ENCODE assay signal across 13 cellular contexts in genomic region chr7:30598121-30598876, GRCh38. TPM values are rescaled to one million over a fixed set of nuclear protein-coding genes. Genes with fewer than 3 reads are reported as not detected.
A peak's percentile ranks its signal among the peaks of the same experiment; 100 is the strongest.
DNase-seq lines count a peak whose midpoint lies in the region; ATAC-seq, FAIRE-seq and TF ChIP-seq lines count a peak whose summit lies in the region.
"Had no signal": no experiment of that assay in that cellular context is flagged by ENCODE, and none has a peak within 500 bp of the region (broad histone marks: within the 10 kb centered on the region; RNA-seq: fewer than 3 reads in every experiment).

No MANE protein-coding gene starts in this region.

- peaks cover 7% of the 10 kb centered on the region for H3F3A ChIP-seq in smooth muscle cell (ENCODE audit: low read depth)

- H2BK15ac ChIP-seq in H1 (ENCODE audit: low read length): no peak overlapping the region

- H3K27ac ChIP-seq in Panc1 (ENCODE audit: low read length): peak overlapping the region; percentile 52; the same call in 1 of the 2 replicates
- H3K27ac ChIP-seq in H1 (ENCODE audit: low read depth, low read length): no peak overlapping the region
- H3K27ac ChIP-seq in smooth muscle cell (ENCODE audit: low read depth): peak overlapping the region; percentile 98
- H3K27ac ChIP-seq: C4-2B, testis had no signal

- no peak for TF ChIP-seq RAD21 in H1 (IDR thresholded peaks at IDR 0.05 in 1 of 2, conservative IDR thresholded peaks at IDR 0.05 in 1 of 2; ENCODE audit: low read depth in 2 of 2, low read length in 2 of 2)

- in situ Hi-C loops in Panc1 (cut with HindIII; ENCODE audit: low pct_unique_long_range_greater_than_20kb, low sequenced_read_pairs): no loop called here

- H3K56ac ChIP-seq in H1 (replicated peaks; ENCODE audit: insufficient read length, low read depth, low read length): no peak overlapping the region

- H3K79me2 ChIP-seq in H1 (ENCODE audit: control insufficient read depth in 1 of 2, insufficient read depth in 2 of 2, low read length in 2 of 2) (peaks cover 21 to 61% of the 10 kb centered on the region in 2 experiments), smooth muscle cell (ENCODE audit: low read depth) (peaks cover 98% of the 10 kb centered on the region)

- peaks cover 8% of the 10 kb centered on the region for H3K79me1 ChIP-seq in H1 (ENCODE audit: low read depth, low read length)

- H3K9me3 Mint-ChIP-seq in activated naive CD4-positive, alpha-beta T cell treated with anti-CD3 and anti-CD28 coated beads, Interleukin-2, amount 50 U/mL, for 24 hours: no peaks in the 10 kb centered on the region

- TF ChIP-seq EP300 in H1 (IDR thresholded peaks at IDR 0.05; ENCODE audit: borderline replicate concordance in 1 of 2, low read depth in 2 of 2, low read length in 2 of 2): no peak

- DNase-seq in activated naive CD4-positive, alpha-beta T cell treated with Interleukin-2 at 50 U/mL for 16 hours: no peak
- DNase-seq in Panc1 (ENCODE audit: low read depth, low spot score): no peak
- no peak for DNase-seq in H1 (ENCODE audit: low read depth in 1 of 2, low spot score in 2 of 2)
- no peak for DNase-seq in smooth muscle cell (lab: John Stamatoyannopoulos, UW; ENCODE audit: unreplicated experiment)
- no peak for DNase-seq in islet precursor cell
- no peak for DNase-seq in hypothalamus (lab: John Stamatoyannopoulos, UW)
- DNase-seq: activated gamma-delta T cell, H7, KBM-7, testis had no signal

- H4K8ac ChIP-seq in H1 (ENCODE audit: extremely low read depth, insufficient read depth, low read length): peak overlapping the region; percentile 20; the same call in 1 of the 2 replicates

- H4K20me1 ChIP-seq in H1 (replicated peaks in 1 of 2; ENCODE audit: control insufficient read depth in 1 of 2, insufficient read depth in 2 of 2, low read length in 2 of 2) (peaks cover 0 to 7% of the 10 kb centered on the region in 2 experiments), smooth muscle cell (ENCODE audit: low read depth) (peaks cover 65% of the 10 kb centered on the region)

- H3K9ac ChIP-seq in H1 (replicated peaks in 1 of 4; ENCODE audit: extremely low read depth in 1 of 4, low read depth in 3 of 4, low read length in 3 of 4): no peak overlapping the region
- peak overlapping the region; percentile 20 for H3K9ac ChIP-seq in smooth muscle cell (ENCODE audit: low read depth)

- peaks cover 8% of the 10 kb centered on the region; the same call in 1 of the 2 replicates for H3K23me2 ChIP-seq in H1 (ENCODE audit: low read depth, low read length)

- TF ChIP-seq POLR2A in H1 (IDR thresholded peaks at IDR 0.05; ENCODE audit: control extremely low read depth in 1 of 2, low read depth in 2 of 2, low read length in 2 of 2): no peak

- H3K14ac ChIP-seq in H1 (ENCODE audit: insufficient read length): no peak overlapping the region

- H3K27me3 ChIP-seq in Panc1 (ENCODE audit: control insufficient read depth, insufficient read depth, low read length) (no peaks in the 10 kb centered on the region), H1 (replicated peaks in 1 of 4; ENCODE audit: control insufficient read depth in 3 of 4, extremely low read depth in 1 of 4, insufficient read depth in 3 of 4, low read length in 3 of 4) (no peaks in the 10 kb centered on the region), smooth muscle cell (ENCODE audit: low read depth) (no peaks in the 10 kb centered on the region)
- H3K27me3 ChIP-seq: testis had no signal

- FAIRE-seq in H1 (lab: Jason Lieb, UNC): no peak

- H2BK20ac ChIP-seq in H1 (ENCODE audit: low read length): no peak overlapping the region

- no peak overlapping the region for H2BK120ac ChIP-seq in H1 (replicated peaks; ENCODE audit: low read depth, low read length)

- peaks cover 39% of the 10 kb centered on the region for H3K36me3 Mint-ChIP-seq in activated naive CD4-positive, alpha-beta T cell treated with anti-CD3 and anti-CD28 coated beads, Interleukin-2, amount 50 U/mL, for 24 hours

- peak overlapping the region; percentile 11 for H3K27ac Mint-ChIP-seq in activated naive CD4-positive, alpha-beta T cell treated with anti-CD3 and anti-CD28 coated beads, Interleukin-2, amount 50 U/mL, for 24 hours

- peaks cover 50% of the 10 kb centered on the region for H3K4me1 Mint-ChIP-seq in activated naive CD4-positive, alpha-beta T cell treated with anti-CD3 and anti-CD28 coated beads, Interleukin-2, amount 50 U/mL, for 24 hours

- H2AFZ ChIP-seq in H1 (ENCODE audit: low read length) (no peak overlapping the region), smooth muscle cell (ENCODE audit: low read depth) (no peak overlapping the region)

- 91% methylated on average over 10 of the region's 13 CpGs; no CpG with 5 or more reads in 1 of the 2 experiments for WGBS in H1 (ENCODE audit: extremely low coverage in 1 of 2, insufficient coverage in 1 of 2, insufficient read length in 1 of 2, insufficient replicate concordance in 2 of 2, low coverage in 1 of 2, low lambda C conversion rate in 2 of 2, missing lambda C conversion rate in 1 of 2), 2 experiments
- WGBS in smooth muscle cell (ENCODE audit: low lambda C conversion rate): 78% methylated on average over 13 of the region's 13 CpGs

- H4K91ac ChIP-seq in H1 (replicated peaks; ENCODE audit: insufficient read length, low read length): no peak overlapping the region

- peaks cover 14% of the 10 kb centered on the region for H3K4me1 ChIP-seq in Panc1 (ENCODE audit: control insufficient read depth, insufficient read depth, low read length)
- no peaks in the 10 kb centered on the region; a peak in 1 of 7 replicates for H3K4me1 ChIP-seq in H1 (replicated peaks in 1 of 4; ENCODE audit: control insufficient read depth in 3 of 4, insufficient read depth in 4 of 4, low read length in 3 of 4)
- H3K4me1 ChIP-seq in smooth muscle cell (ENCODE audit: low read depth): peaks cover 22% of the 10 kb centered on the region

- ATAC-seq in Panc1 (no peak), HG02970 (IDR thresholded peaks at IDR 0.05; ENCODE audit: low FRiP score, unreplicated experiment) (no peak)

- no peak for TF ChIP-seq CTCF in Panc1 (IDR thresholded peaks at IDR 0.05)
- TF ChIP-seq CTCF in H1 (IDR thresholded peaks at IDR 0.05; ENCODE audit: control extremely low read depth in 1 of 3, insufficient read depth in 1 of 3, low read depth in 1 of 3, low read length in 3 of 3): no peak
- TF ChIP-seq CTCF in smooth muscle cell (IDR thresholded peaks at IDR 0.05; ENCODE audit: borderline replicate concordance, insufficient read depth, poor library complexity, severe bottlenecking): no peak

- H2BK12ac ChIP-seq in H1 (ENCODE audit: low read depth, low read length): no peak overlapping the region

- H2BK5ac ChIP-seq in H1 (ENCODE audit: low read depth, low read length): no peak overlapping the region

- CTCF ChIA-PET in Panc1 (lab: Charles Lee): no interaction called here
- CTCF ChIA-PET in H1 (lab: Charles Lee; ENCODE audit: partially characterized antibody): no interaction called here

- H3K27me3 Mint-ChIP-seq in activated naive CD4-positive, alpha-beta T cell treated with anti-CD3 and anti-CD28 coated beads, Interleukin-2, amount 50 U/mL, for 24 hours: no peaks in the 10 kb centered on the region

- intact Hi-C loops in Panc1 (cut with micrococcal nuclease; ENCODE audit: unreplicated experiment): no loop called here

- no peak overlapping the region for H2AK5ac ChIP-seq in H1 (ENCODE audit: low read depth, low read length)

- POLR2A ChIA-PET in Panc1 (lab: Charles Lee) (interaction anchor here (0.7 kb wide), 1 partner anchor 87 kb away, joined by 3 read pairs; no protein-coding TSS in a partner anchor), H1 (lab: Charles Lee; ENCODE audit: partially characterized antibody) (interaction anchor here (1.3 to 15.5 kb wide), 7 partner anchors 8 to 94 kb away, joined by 3 to 323 read pairs (median 7); no protein-coding TSS in a partner anchor)

- no peak overlapping the region for H4K5ac ChIP-seq in H1 (ENCODE audit: insufficient read length, low read depth, low read length)

- no peak overlapping the region for H3K23ac ChIP-seq in H1 (ENCODE audit: insufficient read length)

- BruUV-seq in Panc1 (replicated peaks; lab: Mats Ljungman, UMichigan): no TSS peak

- no peaks in the 10 kb centered on the region for H3K9me3 ChIP-seq in Panc1 (ENCODE audit: control insufficient read depth, insufficient read depth, low read depth, low read length)
- no peaks in the 10 kb centered on the region for H3K9me3 ChIP-seq in H1 (ENCODE audit: insufficient read depth in 2 of 2, low read depth in 1 of 2, low read length in 1 of 2)
- no peaks in the 10 kb centered on the region for H3K9me3 ChIP-seq in smooth muscle cell (replicated peaks; ENCODE audit: low read depth)
- H3K9me3 ChIP-seq: testis had no signal

- H3K4me2 ChIP-seq in H1 (ENCODE audit: insufficient read depth in 1 of 2, low read depth in 2 of 2, low read length in 2 of 2): no peak overlapping the region; a peak in 1 of 4 replicates
- peak overlapping the region; percentile 96 for H3K4me2 ChIP-seq in smooth muscle cell

- H3K36me3 ChIP-seq in Panc1 (ENCODE audit: control insufficient read depth, insufficient read depth, low read length) (peaks cover 45% of the 10 kb centered on the region), H1 (ENCODE audit: control insufficient read depth in 2 of 4, insufficient read depth in 4 of 4, low read length in 3 of 4) (peaks cover 13 to 57% (median 37%) of the 10 kb centered on the region in 4 experiments), smooth muscle cell (ENCODE audit: low read depth) (peaks cover 20% of the 10 kb centered on the region)

- no peak overlapping the region for H3K4ac ChIP-seq in H1 (replicated peaks; ENCODE audit: insufficient read length, low read depth, low read length)

- H3K4me3 ChIP-seq in Panc1 (ENCODE audit: low read depth in 2 of 2, low read length in 2 of 2): peak overlapping the region; percentile 72 to 100
- H3K4me3 ChIP-seq in H1 (ENCODE audit: extremely low read depth in 1 of 4, insufficient read depth in 2 of 4, low read depth in 3 of 4, low read length in 4 of 4): no peak overlapping the region
- peak overlapping the region; percentile 81 for H3K4me3 ChIP-seq in smooth muscle cell
- H3K4me3 ChIP-seq: testis had no signal

- H3K4me3 Mint-ChIP-seq in activated naive CD4-positive, alpha-beta T cell treated with anti-CD3 and anti-CD28 coated beads, Interleukin-2, amount 50 U/mL, for 24 hours: peak overlapping the region; percentile 99

- H3K18ac ChIP-seq in H1 (ENCODE audit: extremely low read depth, low read length): no peak overlapping the region

RNA-seq across cellular contexts. Expression of gene GARS1, which starts 3.6 kb away (rescaled TPM):
- total RNA-seq in Panc1 (2021; ENCODE audit: unreplicated experiment): 271 TPM
- polyA plus RNA-seq in Panc1 (2012; ENCODE audit: insufficient read length): 435 TPM
- total RNA-seq in H1 (2021; fragmentation: NEBNext Ultra II Directional; extraction: Animal tissue kit (Norgen Biotek cat#: 25700)): 247 and 270 TPM in 2 replicates
- 387 and 476 TPM in 2 replicates for polyA plus RNA-seq in H1 (2011; rRNA removed)
- polyA plus RNA-seq in H1 (2011; cell fraction: cytosol; rRNA removed): 366 TPM
- 441 TPM for polyA plus RNA-seq in H1 (2011; cell fraction: nucleus; rRNA removed)
- polyA plus RNA-seq in H1 (2012, experiment 1 of 2): 220 to 267 TPM (median 246 TPM) in 4 replicates
- 41.7 TPM for polyA plus RNA-seq in H1 (2012, experiment 2 of 2)
- 220 TPM for polyA plus RNA-seq in H1 (2013, experiment 1 of 2)
- polyA plus RNA-seq in H1 (2013, experiment 2 of 2): 214 TPM
- 477 and 569 TPM in 2 replicates for polyA minus RNA-seq in H1 (2011; rRNA and poly(A)+ RNA removed)
- 278 TPM for polyA minus RNA-seq in H1 (2011; cell fraction: cytosol; rRNA and poly(A)+ RNA removed)
- 382 TPM for polyA minus RNA-seq in H1 (2011; cell fraction: nucleus; rRNA and poly(A)+ RNA removed)
- total RNA-seq in smooth muscle cell: 240 and 299 TPM in 2 replicates
- polyA plus RNA-seq in smooth muscle cell: 222 and 233 TPM in 2 replicates

Comparison
In these comparisons a context has a peak if more than half of its experiments do, and no peak if none do; other contexts are left out.
1. H3K4me3 ChIP-seq: peak in Panc1 (2 of 2) and smooth muscle cell (single experiment); none in H1 (0 of 4).